14 cellular contexts compared by ENCODE assay signal in the genomic region with DNA sequence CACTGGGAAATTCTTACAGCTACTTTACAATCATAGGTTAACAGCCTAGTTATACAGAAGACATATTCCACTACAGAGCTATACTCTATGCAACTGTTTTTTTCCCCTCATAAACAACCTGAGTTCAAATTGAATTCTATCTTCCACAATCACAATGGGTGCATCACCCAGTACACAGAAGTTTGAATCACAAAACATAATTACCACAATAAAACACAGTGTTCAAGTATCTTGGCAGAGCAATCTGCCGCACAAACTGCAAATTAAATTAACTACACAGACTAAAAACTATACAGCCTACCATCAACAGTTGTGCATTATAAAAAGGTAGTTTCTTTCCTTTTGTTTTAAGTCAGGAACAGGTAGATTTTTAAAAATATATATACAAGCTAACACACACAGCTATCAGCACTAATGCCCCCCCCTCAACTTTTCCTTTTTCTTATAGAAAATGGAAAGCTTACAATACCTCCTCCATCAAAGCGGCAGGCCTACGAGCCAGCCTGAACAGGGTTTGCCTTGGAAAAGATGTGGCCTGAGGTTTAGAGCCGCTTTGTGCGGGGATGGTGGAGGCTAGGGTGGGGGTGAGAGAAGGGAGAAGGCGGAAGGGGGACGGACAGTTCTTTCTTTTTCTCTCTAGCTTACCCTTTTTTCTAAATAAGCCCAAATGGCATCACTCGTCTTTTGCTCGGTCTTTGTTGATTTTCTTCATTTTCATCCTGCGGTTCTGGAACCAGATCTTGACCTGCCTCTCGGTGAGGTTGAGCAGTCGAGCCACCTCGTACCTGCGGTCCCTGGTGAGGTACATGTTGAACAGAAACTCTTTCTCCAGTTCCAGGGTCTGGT. TPM values are rescaled to one million over a fixed set of nuclear protein-coding genes. Genes with fewer than 3 reads are reported as not detected.
DNase-seq lines count a peak whose midpoint lies in the region; FAIRE-seq and TF ChIP-seq lines count a peak whose summit lies in the region.
"Had no signal": no experiment of that assay in that cellular context is flagged by ENCODE, and none has a peak within 500 bp of the region (broad histone marks: within the 10 kb centered on the region; RNA-seq: fewer than 3 reads in every experiment).

No MANE protein-coding gene starts in this region.

- intact Hi-C loops in CD14-positive monocyte (cut with micrococcal nuclease) = loop anchor here (5.0 to 10.0 kb wide), 4 partner anchors 308 to 796 kb away; no protein-coding TSS in a partner anchor

- H3K36me3 Mint-ChIP-seq in CD14-positive monocyte (peaks cover 18 to 38% of the 10 kb centered on the region in 2 donors), HFFc6 (ENCODE audit: low read depth) (peaks cover 43% of the 10 kb centered on the region)

- H3K4me3 Mint-ChIP-seq in CD14-positive monocyte (peak overlapping the region; percentile 72 to 92), HFFc6 (peak overlapping the region; percentile 96)

- H3K9me3 Mint-ChIP-seq in CD14-positive monocyte (peaks cover 3 to 46% (median 36%) of the 10 kb centered on the region in 7 donors), HFFc6 (no peaks in the 10 kb centered on the region)
- H3K9me3 Mint-ChIP-seq: stimulated activated effector memory CD8-positive, alpha-beta T cell treated with anti-CD3 and anti-CD28 coated beads, Interleukin-12 subunit alpha, Interleukin-12 subunit beta, amount 100 ng/mL, for 72 hours had no signal

- H3K9me3 ChIP-seq in osteoblast (ENCODE audit: low read depth, low read length) = no peaks in the 10 kb centered on the region

- H3K27ac Mint-ChIP-seq in CD14-positive monocyte (peak overlapping the region in 1 of 7 donors; percentile 57), HFFc6 (peak overlapping the region; percentile 99)
- H3K27ac Mint-ChIP-seq: stimulated activated effector memory CD8-positive, alpha-beta T cell treated with anti-CD3 and anti-CD28 coated beads, Interleukin-12 subunit alpha, Interleukin-12 subunit beta, amount 100 ng/mL, for 72 hours had no signal

- H3K4me2 ChIP-seq in osteoblast (ENCODE audit: insufficient read depth, low read length) = peak overlapping the region; percentile 99

- H3K79me2 ChIP-seq in osteoblast (ENCODE audit: insufficient read depth, low read length) = peaks cover 80% of the 10 kb centered on the region

- no peak overlapping the region for H2AFZ ChIP-seq in osteoblast (ENCODE audit: low read length)

- peaks cover 25% of the 10 kb centered on the region for H3K4me1 ChIP-seq in osteoblast (ENCODE audit: insufficient read depth, low read length)

- H3K4me3 ChIP-seq in osteoblast (ENCODE audit: insufficient read depth, low read length) (peak overlapping the region; percentile 75), H7 (ENCODE audit: insufficient read depth, low read depth, low read length) (no peak overlapping the region)

- peak overlapping the region; percentile 93 for H3K27ac ChIP-seq in epithelial cell of prostate
- peak overlapping the region; percentile 95 for H3K27ac ChIP-seq in osteoblast (ENCODE audit: low read depth, low read length)
- H3K27ac ChIP-seq: gastroesophageal sphincter had no signal

- H4K20me1 ChIP-seq in osteoblast (ENCODE audit: insufficient read depth, low read length) = peaks cover 17% of the 10 kb centered on the region

- TF ChIP-seq CTCF in CD14-positive monocyte (IDR thresholded peaks at IDR 0.05) (no peak), HFFc6 (IDR thresholded peaks at IDR 0.05) (no peak), osteoblast (IDR thresholded peaks at IDR 0.05; ENCODE audit: extremely low read depth, low read depth, low read length) (no peak), D721Med (IDR thresholded peaks at IDR 0.05; ENCODE audit: insufficient read depth, missing control alignments) (no peak)

- H3K27me3 Mint-ChIP-seq in CD14-positive monocyte (ENCODE audit: low read depth in 3 of 3) (peaks cover 84 to 93% (median 86%) of the 10 kb centered on the region in 3 donors), HFFc6 (ENCODE audit: insufficient read depth) (peaks cover 10% of the 10 kb centered on the region)

- FAIRE-seq in D721Med (lab: Jason Lieb, UNC) = no peak
- FAIRE-seq: HTR-8/SVneo had no signal

- DNase-seq in CD14-positive monocyte (ENCODE audit: low spot score) (no peak), HFFc6 (no peak), epithelial cell of prostate (ENCODE audit: low read depth, low spot score) (no peak), osteoblast (ENCODE audit: insufficient read length, low spot score, missing footprints) (no peak), D721Med (ENCODE audit: insufficient read length, low spot score) (no peak), H7 (no peak), dedifferentiated amniotic fluid mesenchymal stem cell (ENCODE audit: extremely low spot score) (no peak)
- DNase-seq in stimulated activated CD4-positive, alpha-beta T cell treated with anti-CD3 and anti-CD28 coated beads, Interleukin-4, amount 100 ng/mL, for 24 hours = no peak
- DNase-seq: activated gamma-delta T cell, NCI-H1930 had no signal

- peaks cover 14% of the 10 kb centered on the region for H3K36me3 ChIP-seq in osteoblast (ENCODE audit: insufficient read depth, low read length)
- no peaks in the 10 kb centered on the region for H3K36me3 ChIP-seq in H7 (replicated peaks; ENCODE audit: control insufficient read depth, insufficient read depth, low read length)
- H3K36me3 ChIP-seq: gastroesophageal sphincter had no signal

- H3K4me1 Mint-ChIP-seq in CD14-positive monocyte (peaks cover 67% of the 10 kb centered on the region), HFFc6 (ENCODE audit: low read depth) (peaks cover 16% of the 10 kb centered on the region)

- no peaks in the 10 kb centered on the region for H3K27me3 ChIP-seq in osteoblast (ENCODE audit: insufficient read depth, low read length)
- peaks cover 100% of the 10 kb centered on the region for H3K27me3 ChIP-seq in H7 (ENCODE audit: control insufficient read depth, insufficient read depth, low read length)

RNA-seq across cellular contexts. Expression of a gene that starts 2.2 kb away (rescaled TPM):
- 1 to 10 TPM in 1 of 2 donors, under 1 TPM in 1; 0.55 to 1.9 TPM for polyA plus RNA-seq in CD14-positive monocyte
- total RNA-seq in HFFc6 (2021; fragmentation: NEBNext Ultra II Directional; extraction: Animal tissue kit (Norgen Biotek cat#: 25700)) = 10 to 100 TPM; 25.2 to 37.0 (median 26.7) TPM
- total RNA-seq in osteoblast = 15.3 and 19.5 TPM in 2 replicates
- total RNA-seq in H7 (2014; rRNA removed; shearing (Covaris generic)) = not detected in 2 replicates

RNA-seq across cellular contexts. Expression of a gene that starts 6.7 kb away (rescaled TPM):
- polyA plus RNA-seq in CD14-positive monocyte = not detected
- total RNA-seq in HFFc6 (2021; fragmentation: NEBNext Ultra II Directional; extraction: Animal tissue kit (Norgen Biotek cat#: 25700)) = 1 to 10 TPM; 6.2 to 8.2 (median 6.8) TPM
- total RNA-seq in osteoblast = 3.6 and 4.4 TPM in 2 replicates
- total RNA-seq in H7 (2014; rRNA removed; shearing (Covaris generic)) = not detected in 2 replicates

RNA-seq across cellular contexts. Expression of a gene that starts 10.8 kb away (rescaled TPM):
- polyA plus RNA-seq in CD14-positive monocyte = not detected
- 1 to 10 TPM in 3 of 6 experiments, under 1 TPM in 3; 0.33 to 1.9 (median 1.1) TPM for total RNA-seq in HFFc6 (2021; fragmentation: NEBNext Ultra II Directional; extraction: Animal tissue kit (Norgen Biotek cat#: 25700))
- total RNA-seq in osteoblast = 3.5 and 4.0 TPM in 2 replicates
- total RNA-seq in H7 (2014; rRNA removed; shearing (Covaris generic)) = not detected in 2 replicates

RNA-seq across cellular contexts. Expression of a gene that starts 11.0 kb away (rescaled TPM):
- 1 to 10 TPM in 1 of 2 donors, under 1 TPM in 1; 0.33 to 3.2 TPM for polyA plus RNA-seq in CD14-positive monocyte
- 10 to 100 TPM; 38.9 to 43.5 (median 41.1) TPM for total RNA-seq in HFFc6 (2021; fragmentation: NEBNext Ultra II Directional; extraction: Animal tissue kit (Norgen Biotek cat#: 25700))
- 32.1 and 43.1 TPM in 2 replicates for total RNA-seq in osteoblast
- not detected in 2 replicates for total RNA-seq in H7 (2014; rRNA removed; shearing (Covaris generic))

RNA-seq across cellular contexts. Expression of a gene that starts 15.6 kb away (rescaled TPM):
- polyA plus RNA-seq in CD14-positive monocyte = not detected
- total RNA-seq in HFFc6 (2021; fragmentation: NEBNext Ultra II Directional; extraction: Animal tissue kit (Norgen Biotek cat#: 25700)) = 1 to 10 TPM; 2.3 to 3.8 (median 2.8) TPM
- 5.0 and 7.6 TPM in 2 replicates for total RNA-seq in osteoblast
- total RNA-seq in H7 (2014; rRNA removed; shearing (Covaris generic)) = not detected in 2 replicates
- total RNA-seq: mononuclear cell had no signal

Comparison
In these comparisons a context has a peak if more than half of its experiments do, and no peak if none do; other contexts are left out.
1. RNA of a gene that starts 2.2 kb away (total RNA-seq): 25.2 to 37.0 TPM in HFFc6 and 15.3 to 19.5 TPM in osteoblast; not detected in H7; every median in the first group is over 10 times any median in the second.